Comparison of ENCODE assay signal across 15 cellular contexts in genomic region chr6:20416063-20416454, GRCh38. TPM values are rescaled to one million over a fixed set of nuclear protein-coding genes. Genes with fewer than 3 reads are reported as not detected.
DNase-seq lines count a peak whose midpoint lies in the region; ATAC-seq and TF ChIP-seq lines count a peak whose summit lies in the region.
"Had no signal": no experiment of that assay in that cellular context is flagged by ENCODE, and none has a peak within 500 bp of the region (broad histone marks: within the 10 kb centered on the region; RNA-seq: fewer than 3 reads in every experiment).

No MANE protein-coding gene starts in this region.

- H3K9me3 ChIP-seq in KOPT-K1 (ENCODE audit: insufficient read depth, low read length, poor library complexity, severe bottlenecking) (no peaks in the 10 kb centered on the region), colonic mucosa (no peaks in the 10 kb centered on the region), gastrocnemius medialis (no peaks in the 10 kb centered on the region), MG63 (no peaks in the 10 kb centered on the region)
- H3K9me3 ChIP-seq: tibial nerve had no signal

- H3K4me1 ChIP-seq in colonic mucosa (peaks cover 13% of the 10 kb centered on the region), gastrocnemius medialis (peaks cover 24 to 64% of the 10 kb centered on the region in 2 donors)
- H3K4me1 ChIP-seq: tibial nerve had no signal

- POLR2A ChIA-PET in activated CD4-positive, alpha-beta memory T cell treated with anti-CD3 and anti-CD28 coated beads for 36 hours (lab: Charles Lee): no interaction called here
- POLR2A ChIA-PET in activated CD4-positive, alpha-beta memory T cell treated with anti-CD3 and anti-CD28 coated beads, Interleukin-2, amount 10 ng/mL, durations not matched to agents 7 days and 5 days (lab: Charles Lee): interaction anchor here (6.2 kb wide), 1 partner anchor 12 kb away, joined by 46 read pairs; no protein-coding TSS in a partner anchor

- H3K27me3 Mint-ChIP-seq in activated CD4-positive, alpha-beta memory T cell treated with anti-CD3 and anti-CD28 coated beads for 36 hours: no peaks in the 10 kb centered on the region
- no peaks in the 10 kb centered on the region for H3K27me3 Mint-ChIP-seq in activated CD4-positive, alpha-beta memory T cell treated with anti-CD3 and anti-CD28 coated beads, Interleukin-2, amount 10 ng/mL, durations not matched to agents 7 days and 5 days

- H3K4me3 Mint-ChIP-seq in activated CD4-positive, alpha-beta memory T cell treated with anti-CD3 and anti-CD28 coated beads for 36 hours: no peak overlapping the region
- H3K4me3 Mint-ChIP-seq in activated CD4-positive, alpha-beta memory T cell treated with anti-CD3 and anti-CD28 coated beads, Interleukin-2, amount 10 ng/mL, durations not matched to agents 7 days and 5 days: no peak overlapping the region

- H3K36me3 Mint-ChIP-seq in activated CD4-positive, alpha-beta memory T cell treated with anti-CD3 and anti-CD28 coated beads for 36 hours: peaks cover 25% of the 10 kb centered on the region
- H3K36me3 Mint-ChIP-seq in activated CD4-positive, alpha-beta memory T cell treated with anti-CD3 and anti-CD28 coated beads, Interleukin-2, amount 10 ng/mL, durations not matched to agents 7 days and 5 days (ENCODE audit: low read depth): peaks cover 40% of the 10 kb centered on the region

- DNase-seq in activated CD4-positive, alpha-beta memory T cell treated with anti-CD3 and anti-CD28 coated beads for 36 hours: peak; percentile 22
- DNase-seq in activated CD4-positive, alpha-beta memory T cell treated with anti-CD3 and anti-CD28 coated beads, Interleukin-2, amount 10 ng/mL, durations not matched to agents 7 days and 5 days: no peak
- DNase-seq in colonic mucosa (no peak), gastrocnemius medialis (no peak), superior temporal gyrus (ENCODE audit: extremely low spot score) (no peak), MG63 (no peak)
- DNase-seq: erythroblast; NCI-H146; NCI-H446; retina; stimulated activated CD4-positive, alpha-beta T cell treated with anti-CD3 and anti-CD28 coated beads, Interleukin-2, amount 100 ng/mL, for 24 hours had no signal

- H3K27ac Mint-ChIP-seq in activated CD4-positive, alpha-beta memory T cell treated with anti-CD3 and anti-CD28 coated beads for 36 hours: no peak overlapping the region
- no peak overlapping the region for H3K27ac Mint-ChIP-seq in activated CD4-positive, alpha-beta memory T cell treated with anti-CD3 and anti-CD28 coated beads, Interleukin-2, amount 10 ng/mL, durations not matched to agents 7 days and 5 days

- H3K9me3 Mint-ChIP-seq in activated CD4-positive, alpha-beta memory T cell treated with anti-CD3 and anti-CD28 coated beads for 36 hours: no peaks in the 10 kb centered on the region
- H3K9me3 Mint-ChIP-seq in activated CD4-positive, alpha-beta memory T cell treated with anti-CD3 and anti-CD28 coated beads, Interleukin-2, amount 10 ng/mL, durations not matched to agents 7 days and 5 days: no peaks in the 10 kb centered on the region

- CTCF ChIA-PET in activated CD4-positive, alpha-beta memory T cell treated with anti-CD3 and anti-CD28 coated beads for 36 hours (lab: Charles Lee): no interaction called here
- CTCF ChIA-PET in activated CD4-positive, alpha-beta memory T cell treated with anti-CD3 and anti-CD28 coated beads, Interleukin-2, amount 10 ng/mL, durations not matched to agents 7 days and 5 days (lab: Charles Lee): interaction anchor here (0.6 kb wide), 1 partner anchor 153 kb away, joined by 3 read pairs; no protein-coding TSS in a partner anchor

- intact Hi-C loops in activated CD4-positive, alpha-beta memory T cell treated with anti-CD3 and anti-CD28 coated beads for 36 hours (cut with micrococcal nuclease): no loop called here
- intact Hi-C loops in colonic mucosa (cut with DNase I): no loop called here
- intact Hi-C loops in gastrocnemius medialis (cut with DNase I; ENCODE audit: low total_unique reads): no loop called here

- TF ChIP-seq CTCF in colonic mucosa (IDR thresholded peaks at IDR 0.05) (no peak), gastrocnemius medialis (IDR thresholded peaks at IDR 0.05 in 4 of 5, conservative IDR thresholded peaks at IDR 0.05 in 1 of 5) (no peak)

- H3K4me3 ChIP-seq in colonic mucosa (no peak overlapping the region), gastrocnemius medialis (no peak overlapping the region), MG63 (no peak overlapping the region)
- H3K4me3 ChIP-seq: coronary artery, tibial nerve had no signal

- H3K36me3 ChIP-seq in KOPT-K1 (ENCODE audit: insufficient read depth, low read length) (peaks cover 61% of the 10 kb centered on the region), colonic mucosa (no peaks in the 10 kb centered on the region), gastrocnemius medialis (no peaks in the 10 kb centered on the region), MG63 (peaks cover 11% of the 10 kb centered on the region)
- H3K36me3 ChIP-seq: tibial nerve had no signal

- peaks cover 62% of the 10 kb centered on the region for H3K4me1 Mint-ChIP-seq in activated CD4-positive, alpha-beta memory T cell treated with anti-CD3 and anti-CD28 coated beads for 36 hours (ENCODE audit: low read depth)
- peaks cover 66% of the 10 kb centered on the region for H3K4me1 Mint-ChIP-seq in activated CD4-positive, alpha-beta memory T cell treated with anti-CD3 and anti-CD28 coated beads, Interleukin-2, amount 10 ng/mL, durations not matched to agents 7 days and 5 days

- peak overlapping the region in 1 of 2 donors; percentile 48 for H3K9ac ChIP-seq in colonic mucosa (ENCODE audit: low read depth in 2 of 2, low read length in 2 of 2)

- ATAC-seq in gastrocnemius medialis: peak in 1 of 2 donors; percentile 17
- ATAC-seq in HG02973 (IDR thresholded peaks at IDR 0.05; ENCODE audit: unreplicated experiment): no peak

- H3K27ac ChIP-seq in KOPT-K1 (ENCODE audit: low read depth, low read length, poor library complexity, severe bottlenecking) (peak overlapping the region; percentile 46), colonic mucosa (peak overlapping the region; percentile 65), gastrocnemius medialis (peak overlapping the region; percentile 46 to 84 (median 66))
- H3K27ac ChIP-seq: tibial nerve had no signal

- TF ChIP-seq POLR2A in gastrocnemius medialis (IDR thresholded peaks at IDR 0.05): no peak

- in situ Hi-C loops in gastrocnemius medialis (cut with MboI; ENCODE audit: low sequenced_read_pairs in 4 of 4): no loop called here

- no peaks in the 10 kb centered on the region for H3K27me3 ChIP-seq in colonic mucosa
- H3K27me3 ChIP-seq in gastrocnemius medialis: no peaks in the 10 kb centered on the region
- no peaks in the 10 kb centered on the region for H3K27me3 ChIP-seq in MG63
- H3K27me3 ChIP-seq: tibial nerve had no signal

RNA-seq across cellular contexts. Expression of gene E2F3, which starts 14.4 kb away (rescaled TPM):
- total RNA-seq in activated CD4-positive, alpha-beta memory T cell treated with anti-CD3 and anti-CD28 coated beads for 36 hours: 10 to 100 TPM; 17.9 to 18.2 TPM
- 10 to 100 TPM; 29.8 to 30.1 TPM for total RNA-seq in activated CD4-positive, alpha-beta memory T cell treated with anti-CD3 and anti-CD28 coated beads, Interleukin-2, amount 10 ng/mL, durations not matched to agents 7 days and 5 days
- total RNA-seq in colonic mucosa (10 to 100 TPM in 1 of 2 donors, 1 to 10 TPM in 1; 10.0 to 11.2 TPM), gastrocnemius medialis (10 to 100 TPM in 2 of 4 donors, 1 to 10 TPM in 2; 5.4 to 13.6 (median 10.7) TPM)
- 9.3 and 10.2 TPM in 2 replicates for total RNA-seq in MG63 (2014; rRNA removed; shearing (Covaris generic); ENCODE audit: low replicate concordance)
